In the genomic region with DNA sequence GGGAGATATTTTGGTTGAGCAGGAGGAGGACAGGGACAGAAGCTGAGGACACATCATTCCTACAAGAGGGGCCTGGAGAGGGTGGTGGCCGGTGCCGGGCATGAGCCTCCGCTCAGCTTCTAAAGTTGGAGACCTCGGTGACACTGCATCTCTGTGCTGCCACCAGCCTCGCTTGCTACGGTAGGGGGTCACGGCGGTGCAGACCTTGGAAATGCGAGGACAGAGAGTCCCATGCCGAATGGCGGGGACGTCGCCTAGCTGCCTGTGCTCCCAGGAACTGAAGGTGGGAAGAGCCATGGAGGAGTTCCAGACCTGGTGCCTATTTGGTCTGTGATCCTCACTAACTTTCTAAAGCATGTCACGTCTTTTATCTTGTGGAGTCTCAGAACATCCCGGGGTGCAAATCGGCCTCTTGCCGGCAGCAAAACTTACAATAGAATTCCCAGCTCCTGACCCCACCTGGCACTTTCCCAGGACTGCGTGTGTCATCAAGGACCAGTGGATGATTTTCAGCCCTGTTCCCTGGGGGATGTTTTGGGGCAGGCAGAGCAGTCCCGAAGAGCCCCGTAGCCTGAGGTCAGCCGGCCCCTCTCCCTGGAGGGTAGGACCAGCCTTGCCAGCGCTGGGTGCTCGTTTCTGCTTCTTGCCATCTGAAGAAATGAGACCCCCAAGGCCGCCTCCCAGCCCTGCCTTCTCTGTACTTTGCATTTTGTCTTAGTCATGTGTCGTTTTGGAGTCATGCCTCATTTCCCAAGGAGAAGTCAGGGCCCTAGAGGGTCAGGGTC, we compare ENCODE assay signal across 21 cellular contexts.
DNase-seq lines count a peak whose midpoint lies in the region; TF ChIP-seq lines count a peak whose summit lies in the region.
"Had no signal": no experiment of that assay in that cellular context is flagged by ENCODE, and none has a peak within 500 bp of the region (broad histone marks: within the 10 kb centered on the region; RNA-seq: fewer than 3 reads in every experiment).

No MANE protein-coding gene starts in this region.

- intact Hi-C loops in testis (cut with DNase I; ENCODE audit: low total_unique reads): no loop called here

- H3K4me1 ChIP-seq in testis: no peaks in the 10 kb centered on the region
- H3K4me1 ChIP-seq: A549, SJSA1 had no signal

- no peak for TF ChIP-seq CTCF in testis (IDR thresholded peaks at IDR 0.05)

- no peak overlapping the region for H3K27ac ChIP-seq in testis
- H3K27ac ChIP-seq: A549; BLaER1 treated with 17β-estradiol and CSF1 and Interleukin-3, amounts not matched to agents 10 nM and 100 nM; GM23248; PC-9; SJSA1 had no signal

- no peak for TF ChIP-seq POLR2A in testis (IDR thresholded peaks at IDR 0.05)

- no peaks in the 10 kb centered on the region for H3K36me3 ChIP-seq in testis (ENCODE audit: low read depth, missing control alignments)
- H3K36me3 ChIP-seq: SJSA1 had no signal

- whole genome bisulfite sequencing in testis, 2 donors: 85 to 90% methylated on average over 24 to 25 of the region's 25 CpGs

- no peaks in the 10 kb centered on the region for H3K9me3 ChIP-seq in testis
- H3K9me3 ChIP-seq: SJSA1 had no signal

- no peak overlapping the region for H3K4me3 ChIP-seq in testis
- H3K4me3 ChIP-seq: A549; BLaER1 treated with 17β-estradiol and CSF1 and Interleukin-3, amounts not matched to agents 10 nM and 100 nM; GM23248; PC-9; SJSA1 had no signal

- DNase-seq in activated effector memory CD4-positive, alpha-beta T cell treated with anti-CD3 and anti-CD28 coated beads, Interleukin-2, amount 50 U/mL, for 16 hours: peak; percentile 55
- no peak for DNase-seq in activated effector memory CD4-positive, alpha-beta T cell treated with Interleukin-2 at 50 U/mL for 16 hours
- DNase-seq in islet precursor cell (peak; percentile 26), testis (peak; percentile 15), occipital lobe (lab: John Stamatoyannopoulos, UW) (no peak), SHP77 treated with DMSO at 0.1 percent for 48 hours (lab: John Stamatoyannopoulos, UW) (no peak), NCI-H146 (lab: John Stamatoyannopoulos, UW) (no peak)
- DNase-seq: AML-193; CD4-positive, alpha-beta T cell; GM23248; H9; KG1; MM.1S; NCI-H1694; NCI-H2029 treated with DMSO at 0.1 percent for 48 hours; NCI-H2227 treated with DMSO at 0.1 percent for 48 hours; NCI-H526 treated with DMSO at 0.1 percent for 48 hours; PC-9 had no signal

- H3K27me3 ChIP-seq in testis: no peaks in the 10 kb centered on the region
- H3K27me3 ChIP-seq: BLaER1 treated with 17β-estradiol and CSF1 and Interleukin-3, amounts not matched to agents 10 nM and 100 nM; SJSA1 had no signal

Comparison
In these comparisons a context has a peak if more than half of its experiments do, and no peak if none do; other contexts are left out.
1. DNase-seq: peak in activated effector memory CD4-positive, alpha-beta T cell treated with anti-CD3 and anti-CD28 coated beads, Interleukin-2, amount 50 U/mL, for 16 hours (single experiment), islet precursor cell (single experiment) and testis (single experiment); none in activated effector memory CD4-positive, alpha-beta T cell treated with Interleukin-2 at 50 U/mL for 16 hours (single experiment), occipital lobe (single experiment), SHP77 treated with DMSO at 0.1 percent for 48 hours (single experiment) and NCI-H146 (single experiment).